8 cellular contexts compared by ENCODE assay signal in genomic region chr1:109776911-109777310, GRCh38. TPM values are rescaled to one million over a fixed set of nuclear protein-coding genes. Genes with fewer than 3 reads are reported as not detected.
DNase-seq lines count a peak whose midpoint lies in the region; ATAC-seq and TF ChIP-seq lines count a peak whose summit lies in the region.

No MANE protein-coding gene starts in this region.

- H3K4me1 ChIP-seq in BE2C (peaks cover 6% of the 10 kb centered on the region), gastroesophageal sphincter (peaks cover 0 to 16% (median 5%) of the 10 kb centered on the region in 3 donors), parathyroid adenoma (no peaks in the 10 kb centered on the region)

- H3K36me3 ChIP-seq in BE2C = no peaks in the 10 kb centered on the region
- no peaks in the 10 kb centered on the region for H3K36me3 ChIP-seq in gastroesophageal sphincter
- H3K36me3 ChIP-seq in parathyroid adenoma (ENCODE audit: control insufficient read depth, insufficient read depth, low read length) = no peaks in the 10 kb centered on the region

- H2AFZ ChIP-seq in parathyroid adenoma = peak overlapping the region; percentile 38

- H3K9me3 ChIP-seq in BE2C = no peaks in the 10 kb centered on the region
- H3K9me3 ChIP-seq in gastroesophageal sphincter = no peaks in the 10 kb centered on the region
- no peaks in the 10 kb centered on the region for H3K9me3 ChIP-seq in parathyroid adenoma (ENCODE audit: control insufficient read depth, low read length)

- no peak for TF ChIP-seq POLR2A in gastroesophageal sphincter (IDR thresholded peaks at IDR 0.05)

- peaks cover 23% of the 10 kb centered on the region for H3K4me1 Mint-ChIP-seq in type B pancreatic cell (ENCODE audit: unreplicated experiment)

- H3K27ac ChIP-seq in gastroesophageal sphincter = peak overlapping the region in 1 of 4 donors; percentile 28
- no peak overlapping the region for H3K27ac ChIP-seq in parathyroid adenoma

- in situ Hi-C loops in SK-MEL-5 (cut with HindIII; ENCODE audit: low pct_unique_long_range_greater_than_20kb, low sequenced_read_pairs) = no loop called here

- no peak overlapping the region for H3K9ac ChIP-seq in parathyroid adenoma

- H3K27me3 ChIP-seq in BE2C = no peaks in the 10 kb centered on the region
- no peaks in the 10 kb centered on the region for H3K27me3 ChIP-seq in gastroesophageal sphincter
- no peaks in the 10 kb centered on the region for H3K27me3 ChIP-seq in parathyroid adenoma (ENCODE audit: control insufficient read depth, insufficient read depth, low read length)

- ATAC-seq in GM19438 (IDR thresholded peaks at IDR 0.05; ENCODE audit: low read depth, unreplicated experiment) (peak; percentile 74), gastroesophageal sphincter (peak; percentile 80)

- H3K36me3 Mint-ChIP-seq in type B pancreatic cell = no peaks in the 10 kb centered on the region

- no peak overlapping the region for H3K4me2 ChIP-seq in parathyroid adenoma (ENCODE audit: low read length)

- H3K4me3 ChIP-seq in BE2C (ENCODE audit: low read depth, low read length) = no peak overlapping the region
- no peak overlapping the region for H3K4me3 ChIP-seq in gastroesophageal sphincter
- H3K4me3 ChIP-seq in parathyroid adenoma (ENCODE audit: low read depth, low read length) = no peak overlapping the region

- DNase-seq in BE2C = peak; percentile 85
- DNase-seq in LoVo (ENCODE audit: low spot score) = peak; percentile 74
- peak; percentile 83 for DNase-seq in SK-MEL-5 (ENCODE audit: low read depth, low spot score)
- DNase-seq in activated naive CD4-positive, alpha-beta T cell (lab: John Stamatoyannopoulos, UW) = peak; percentile 39 to 61 (median 52)
- peak; percentile 84 for DNase-seq in type B pancreatic cell (ENCODE audit: extremely low spot score, unreplicated experiment)

- no peaks in the 10 kb centered on the region for H3K79me2 ChIP-seq in parathyroid adenoma

- WGBS in gastroesophageal sphincter (ENCODE audit: low coverage in 1 of 2), 2 donors = 50% methylated on average over 2 of the region's 4 CpGs; no CpG with 5 or more reads in 1 of the 2 donors

- H3K9me3 Mint-ChIP-seq in type B pancreatic cell = no peaks in the 10 kb centered on the region

- TF ChIP-seq CTCF in BE2C (IDR thresholded peaks at IDR 0.05; ENCODE audit: low read depth, low read length) = peak; percentile 97
- peak; percentile 90 to 99 (median 98) for TF ChIP-seq CTCF in gastroesophageal sphincter (IDR thresholded peaks at IDR 0.05)
- peak; percentile 86 for TF ChIP-seq CTCF in parathyroid adenoma (IDR thresholded peaks at IDR 0.05)
- peak; percentile 97 for TF ChIP-seq CTCF in type B pancreatic cell (conservative IDR thresholded peaks at IDR 0.05)

- no peak overlapping the region for H3K4me3 Mint-ChIP-seq in type B pancreatic cell

- no peak for TF ChIP-seq EP300 in gastroesophageal sphincter (IDR thresholded peaks at IDR 0.05)

- peak overlapping the region; percentile 43 for H3K27ac Mint-ChIP-seq in type B pancreatic cell

- H3K27me3 Mint-ChIP-seq in type B pancreatic cell = peaks cover 8% of the 10 kb centered on the region

RNA-seq across cellular contexts. Expression of gene EPS8L3, which starts 13.2 kb away (rescaled TPM):
- 0.29 TPM for polyA plus RNA-seq in BE2C (2012; ENCODE audit: insufficient read depth, insufficient read length, low read depth)
- total RNA-seq in SK-MEL-5 (2014; rRNA removed; shearing (Covaris generic)) = not detected in 2 replicates
- polyA plus RNA-seq in SK-MEL-5 (2015; cell fraction: cytosol; rRNA removed) = not detected in 2 replicates
- polyA plus RNA-seq in SK-MEL-5 (2015; cell fraction: nucleus; rRNA removed) = not detected in 2 replicates
- total RNA-seq in gastroesophageal sphincter (under 1 TPM in 1 of 4 donors, not detected in 3; 0.12 TPM), type B pancreatic cell (ENCODE audit: low replicate concordance) (9.9 and 19.1 TPM in 2 replicates)

RNA-seq across cellular contexts. Expression of gene GSTM3, which starts 36.1 kb away (rescaled TPM):
- polyA plus RNA-seq in BE2C (2012; ENCODE audit: insufficient read depth, insufficient read length, low read depth) = 71.4 TPM
- 67.6 and 72.1 TPM in 2 replicates for total RNA-seq in SK-MEL-5 (2014; rRNA removed; shearing (Covaris generic))
- 37.2 and 39.6 TPM in 2 replicates for polyA plus RNA-seq in SK-MEL-5 (2015; cell fraction: cytosol; rRNA removed)
- polyA plus RNA-seq in SK-MEL-5 (2015; cell fraction: nucleus; rRNA removed) = 18.0 and 22.5 TPM in 2 replicates
- total RNA-seq in gastroesophageal sphincter (10 to 100 TPM; 70.1 to 90.9 (median 80.1) TPM), type B pancreatic cell (ENCODE audit: low replicate concordance) (32.9 and 78.4 TPM in 2 replicates)
